In genomic region chr22:36343070-36343719, GRCh38 we compare ENCODE assay signal across 10 cellular contexts. TPM values are rescaled to one million over a fixed set of nuclear protein-coding genes. Genes with fewer than 3 reads are reported as not detected.
DNase-seq lines count a peak whose midpoint lies in the region; ATAC-seq, FAIRE-seq and TF ChIP-seq lines count a peak whose summit lies in the region.
"Had no signal": no experiment of that assay in that cellular context is flagged by ENCODE, and none has a peak within 500 bp of the region (broad histone marks: within the 10 kb centered on the region; RNA-seq: fewer than 3 reads in every experiment).

No MANE protein-coding gene starts in this region.

- H3K4me1 ChIP-seq in keratinocyte (ENCODE audit: control insufficient read depth, extremely low read depth, insufficient read depth, low read length), result peaks cover 55% of the 10 kb centered on the region

- H3K4me1 Mint-ChIP-seq in activated CD8-positive, alpha-beta T cell treated with anti-CD3 and anti-CD28 coated beads, Interleukin-2, amount 10 ng/mL, durations not matched to agents 7 days and 5 days (ENCODE audit: low read depth), result peaks cover 88% of the 10 kb centered on the region
- peaks cover 84% of the 10 kb centered on the region for H3K4me1 Mint-ChIP-seq in stimulated activated effector memory CD8-positive, alpha-beta T cell treated with anti-CD3 and anti-CD28 coated beads, Interleukin-12 subunit alpha, Interleukin-12 subunit beta, amount 100 ng/mL, for 72 hours

- no peak overlapping the region for H3K9ac ChIP-seq in keratinocyte (ENCODE audit: control insufficient read depth, extremely low read depth, insufficient read depth, low read length)

- POLR2A ChIA-PET in activated CD8-positive, alpha-beta T cell treated with anti-CD3 and anti-CD28 coated beads, Interleukin-2, amount 10 ng/mL, durations not matched to agents 7 days and 5 days (lab: Charles Lee), result interaction anchor here (0.6 to 1.2 kb wide), 3 partner anchors 12 to 28 kb away, joined by 3 read pairs; no protein-coding TSS in a partner anchor

- CTCF ChIA-PET in activated CD8-positive, alpha-beta T cell treated with anti-CD3 and anti-CD28 coated beads, Interleukin-2, amount 10 ng/mL, durations not matched to agents 7 days and 5 days (lab: Charles Lee), result interaction anchor here (0.7 to 2.6 kb wide), 6 partner anchors 10 to 127 kb away, joined by 3 to 13 read pairs (median 4); no protein-coding TSS in a partner anchor

- no peak for ATAC-seq in activated CD8-positive, alpha-beta T cell treated with anti-CD3 and anti-CD28 coated beads, Interleukin-2, amount 10 ng/mL, durations not matched to agents 7 days and 5 days
- ATAC-seq in stimulated activated effector memory CD8-positive, alpha-beta T cell treated with anti-CD3 and anti-CD28 coated beads, Interleukin-12 subunit alpha, Interleukin-12 subunit beta, amount 100 ng/mL, for 72 hours, result no peak

- TF ChIP-seq CTCF in keratinocyte (optimal IDR thresholded peaks at IDR 0.05 in 1 of 3, IDR thresholded peaks at IDR 0.05 in 1 of 3, conservative IDR thresholded peaks at IDR 0.05 in 1 of 3; ENCODE audit: extremely low read depth in 1 of 3, insufficient read depth in 2 of 3, low read length in 3 of 3), result no peak

- no peaks in the 10 kb centered on the region for H3K27me3 ChIP-seq in keratinocyte (ENCODE audit: control insufficient read depth, extremely low read depth, insufficient read depth, low read length)

- H3K79me2 ChIP-seq in keratinocyte (ENCODE audit: control insufficient read depth, insufficient read depth, low read length), result peaks cover 94% of the 10 kb centered on the region

- H3K27me3 Mint-ChIP-seq in activated CD8-positive, alpha-beta T cell treated with anti-CD3 and anti-CD28 coated beads, Interleukin-2, amount 10 ng/mL, durations not matched to agents 7 days and 5 days (ENCODE audit: low read depth), result no peaks in the 10 kb centered on the region

- H3K9me3 ChIP-seq in keratinocyte (ENCODE audit: control insufficient read depth, low read depth, low read length), result no peaks in the 10 kb centered on the region

- no peak overlapping the region for H2AFZ ChIP-seq in keratinocyte (ENCODE audit: control insufficient read depth, low read length)

- H3K36me3 ChIP-seq in keratinocyte (ENCODE audit: control insufficient read depth in 2 of 2, extremely low read depth in 1 of 2, insufficient read depth in 2 of 2, low read length in 2 of 2), result peaks cover 55 to 69% of the 10 kb centered on the region in 2 experiments

- peak overlapping the region; percentile 33 for H3K27ac ChIP-seq in keratinocyte (ENCODE audit: control insufficient read depth, insufficient read depth, low read length)

- no peak overlapping the region for H3K4me3 Mint-ChIP-seq in activated CD8-positive, alpha-beta T cell treated with anti-CD3 and anti-CD28 coated beads, Interleukin-2, amount 10 ng/mL, durations not matched to agents 7 days and 5 days
- H3K4me3 Mint-ChIP-seq in stimulated activated effector memory CD8-positive, alpha-beta T cell treated with anti-CD3 and anti-CD28 coated beads, Interleukin-12 subunit alpha, Interleukin-12 subunit beta, amount 100 ng/mL, for 72 hours, result peak overlapping the region; percentile 73

- H3K36me3 Mint-ChIP-seq in activated CD8-positive, alpha-beta T cell treated with anti-CD3 and anti-CD28 coated beads, Interleukin-2, amount 10 ng/mL, durations not matched to agents 7 days and 5 days (ENCODE audit: low read depth), result peaks cover 77% of the 10 kb centered on the region
- H3K36me3 Mint-ChIP-seq in stimulated activated effector memory CD8-positive, alpha-beta T cell treated with anti-CD3 and anti-CD28 coated beads, Interleukin-12 subunit alpha, Interleukin-12 subunit beta, amount 100 ng/mL, for 72 hours, result peaks cover 100% of the 10 kb centered on the region

- H3K9me3 Mint-ChIP-seq in activated CD8-positive, alpha-beta T cell treated with anti-CD3 and anti-CD28 coated beads, Interleukin-2, amount 10 ng/mL, durations not matched to agents 7 days and 5 days (ENCODE audit: insufficient read depth), result no peaks in the 10 kb centered on the region
- no peaks in the 10 kb centered on the region for H3K9me3 Mint-ChIP-seq in stimulated activated effector memory CD8-positive, alpha-beta T cell treated with anti-CD3 and anti-CD28 coated beads, Interleukin-12 subunit alpha, Interleukin-12 subunit beta, amount 100 ng/mL, for 72 hours

- dilution Hi-C loops in keratinocyte (cut with MboI; ENCODE audit: extremely low pct_ligation_motif_present, low sequenced_read_pairs), result no loop called here

- H4K20me1 ChIP-seq in keratinocyte (ENCODE audit: control insufficient read depth, extremely low read depth, insufficient read depth, low read length), result peaks cover 76% of the 10 kb centered on the region

- no peak overlapping the region for H3K4me2 ChIP-seq in keratinocyte (ENCODE audit: control insufficient read depth, extremely low read depth, insufficient read depth, low read depth, low read length)

- no peak overlapping the region for H3K4me3 ChIP-seq in keratinocyte (ENCODE audit: control insufficient read depth in 2 of 3, extremely low read depth in 1 of 3, insufficient read depth in 2 of 3, low read depth in 1 of 3, low read length in 3 of 3)

- no peak for FAIRE-seq in keratinocyte (lab: Jason Lieb, UNC)

- DNase-seq in DMS79 treated with DMSO at 0.1 percent for 48 hours (lab: John Stamatoyannopoulos, UW), result peak; percentile 2
- no peak for DNase-seq in DMS79 (lab: John Stamatoyannopoulos, UW)
- no peak for DNase-seq in activated CD8-positive, alpha-beta T cell treated with anti-CD3 and anti-CD28 coated beads, Interleukin-2, amount 10 ng/mL, durations not matched to agents 7 days and 5 days
- no peak for DNase-seq in keratinocyte (ENCODE audit: low read depth, low spot score)
- no peak for DNase-seq in stimulated activated effector memory CD8-positive, alpha-beta T cell treated with anti-CD3 and anti-CD28 coated beads, Interleukin-12 subunit alpha, Interleukin-12 subunit beta, amount 100 ng/mL, for 72 hours (ENCODE audit: low spot score in 2 of 2)
- no peak for DNase-seq in OCI-M2 (lab: John Stamatoyannopoulos, UW; ENCODE audit: unreplicated experiment)
- DNase-seq in T1000 (lab: John Stamatoyannopoulos, UW), result no peak
- no peak for DNase-seq in NCI-H2081 treated with DMSO at 0.1 percent for 48 hours (lab: John Stamatoyannopoulos, UW)
- DNase-seq: 8988T, NCI-H2107 had no signal

- H3K9me1 ChIP-seq in keratinocyte (ENCODE audit: control insufficient read depth, extremely low read depth, insufficient read depth, low read length), result peaks cover 5% of the 10 kb centered on the region

- peak overlapping the region; percentile 81 for H3K27ac Mint-ChIP-seq in activated CD8-positive, alpha-beta T cell treated with anti-CD3 and anti-CD28 coated beads, Interleukin-2, amount 10 ng/mL, durations not matched to agents 7 days and 5 days
- H3K27ac Mint-ChIP-seq in stimulated activated effector memory CD8-positive, alpha-beta T cell treated with anti-CD3 and anti-CD28 coated beads, Interleukin-12 subunit alpha, Interleukin-12 subunit beta, amount 100 ng/mL, for 72 hours, result peak overlapping the region; percentile 88

RNA-seq across cellular contexts. Expression of gene MYH9, which starts 44.6 kb away (rescaled TPM):
- 100 to 1,000 TPM; 857 to 883 TPM for total RNA-seq in activated CD8-positive, alpha-beta T cell treated with anti-CD3 and anti-CD28 coated beads, Interleukin-2, amount 10 ng/mL, durations not matched to agents 7 days and 5 days
- polyA plus RNA-seq in keratinocyte, result 277 to 489 TPM (median 351 TPM) in 3 replicates
- 526 TPM for polyA plus RNA-seq in keratinocyte (2011; ENCODE audit: low read depth)
- 357 and 388 TPM in 2 replicates for polyA plus RNA-seq in keratinocyte (2011; cell fraction: cytosol; rRNA removed)
- 864 and 995 TPM in 2 replicates for polyA plus RNA-seq in keratinocyte (2011; cell fraction: nucleus; rRNA removed)
- polyA plus RNA-seq in keratinocyte (2012; ENCODE audit: low replicate concordance), result 168 and 903 TPM in 2 replicates
- polyA minus RNA-seq in keratinocyte, result 752 to 1,882 TPM (median 1,066 TPM) in 3 replicates
- 461 TPM for polyA minus RNA-seq in keratinocyte (2011; cell fraction: cytosol; rRNA and poly(A)+ RNA removed)
- 623 and 1,627 TPM in 2 replicates for polyA minus RNA-seq in keratinocyte (2011; cell fraction: nucleus; rRNA and poly(A)+ RNA removed)
